In genomic region chr1:167401260-167401873, GRCh38 we compare ENCODE assay signal across 8 cellular contexts.
DNase-seq lines count a peak whose midpoint lies in the region; ATAC-seq and TF ChIP-seq lines count a peak whose summit lies in the region.

No MANE protein-coding gene starts in this region.

- H3K9me3 ChIP-seq in PC-3 (ENCODE audit: low read length) (no peaks in the 10 kb centered on the region), gastrocnemius medialis (no peaks in the 10 kb centered on the region)

- H3K4me1 Mint-ChIP-seq in activated T-helper 17 cell treated with anti-CD3 and anti-CD28 coated beads, Interleukin-2, amount 50 U/mL, for 72 hours: no peaks in the 10 kb centered on the region

- TF ChIP-seq POLR2A in gastrocnemius medialis (IDR thresholded peaks at IDR 0.05): no peak

- ATAC-seq in PC-3 (peak; percentile 89), gastrocnemius medialis (no peak), HG03135 (IDR thresholded peaks at IDR 0.05; ENCODE audit: unreplicated experiment) (no peak)
- ATAC-seq in activated T-helper 17 cell treated with anti-CD3 and anti-CD28 coated beads, Interleukin-2, amount 50 U/mL, for 72 hours (replicated peaks): peak; percentile 76

- no peaks in the 10 kb centered on the region for H3K9me2 ChIP-seq in PC-3 (replicated peaks; ENCODE audit: low read length)

- no peaks in the 10 kb centered on the region for H4K20me1 ChIP-seq in PC-3 (ENCODE audit: low read length)

- DNase-seq in DMS 273 (lab: John Stamatoyannopoulos, UW; ENCODE audit: unreplicated experiment) (peak; percentile 55), DMS 273 treated with DMSO at 0.1 percent for 48 hours (lab: John Stamatoyannopoulos, UW) (no peak), HPDE6-E6E7 (ENCODE audit: extremely low spot score) (peak; percentile 37), PC-3 (peak; percentile 81), glomerular endothelial cell (ENCODE audit: extremely low read depth, low read depth, low spot score) (peak; percentile 16), gastrocnemius medialis (no peak)

- peaks cover 21% of the 10 kb centered on the region; the same call in 1 of the 2 replicates for H3K36me3 ChIP-seq in PC-3 (ENCODE audit: low read depth, low read length)
- H3K36me3 ChIP-seq in gastrocnemius medialis: peaks cover 0 to 36% of the 10 kb centered on the region in 2 donors

- H3K27me3 Mint-ChIP-seq in activated T-helper 17 cell treated with anti-CD3 and anti-CD28 coated beads, Interleukin-2, amount 50 U/mL, for 72 hours: no peaks in the 10 kb centered on the region

- POLR2A ChIA-PET in PC-3 (lab: Charles Lee; ENCODE audit: unreplicated experiment): interaction anchor here (0.6 kb wide), 1 partner anchor 48 kb away, joined by 3 read pairs; no protein-coding TSS in a partner anchor

- BruUV-seq in PC-3 (replicated peaks; lab: Mats Ljungman, UMichigan): no TSS peak

- CTCF ChIA-PET in PC-3 (lab: Charles Lee): interaction anchor here (0.6 to 1.2 kb wide), 5 partner anchors 32 to 181 kb away, joined by 4 to 6 read pairs (median 6); partner anchors contain the start of gene CREG1

- H3K9ac ChIP-seq in PC-3 (ENCODE audit: low read length): no peak overlapping the region

- H3K4me3 Mint-ChIP-seq in activated T-helper 17 cell treated with anti-CD3 and anti-CD28 coated beads, Interleukin-2, amount 50 U/mL, for 72 hours: no peak overlapping the region

- no peak overlapping the region for H3K27ac Mint-ChIP-seq in activated T-helper 17 cell treated with anti-CD3 and anti-CD28 coated beads, Interleukin-2, amount 50 U/mL, for 72 hours

- no peaks in the 10 kb centered on the region for H3F3A ChIP-seq in PC-3 (ENCODE audit: low read length, unreplicated experiment)

- H3K27me3 ChIP-seq in PC-3 (ENCODE audit: low read length) (no peaks in the 10 kb centered on the region), gastrocnemius medialis (no peaks in the 10 kb centered on the region)

- H3K4me3 ChIP-seq in PC-3 (ENCODE audit: low read length) (no peak overlapping the region), gastrocnemius medialis (no peak overlapping the region)

- peaks cover 78% of the 10 kb centered on the region for H3K36me3 Mint-ChIP-seq in activated T-helper 17 cell treated with anti-CD3 and anti-CD28 coated beads, Interleukin-2, amount 50 U/mL, for 72 hours (ENCODE audit: low read depth)

- peak overlapping the region; percentile 2; the same call in 1 of the 2 replicates for H2AFZ ChIP-seq in PC-3 (ENCODE audit: low read length)

- no peaks in the 10 kb centered on the region for H3K9me3 Mint-ChIP-seq in activated T-helper 17 cell treated with anti-CD3 and anti-CD28 coated beads, Interleukin-2, amount 50 U/mL, for 72 hours

- H3K27ac ChIP-seq in PC-3 (ENCODE audit: low read length) (no peak overlapping the region), gastrocnemius medialis (no peak overlapping the region)

- H3K4me2 ChIP-seq in PC-3 (ENCODE audit: low read length): no peak overlapping the region

- TF ChIP-seq CTCF in PC-3 (conservative IDR thresholded peaks at IDR 0.05; ENCODE audit: low read depth, low read length) (peak; percentile 92), gastrocnemius medialis (IDR thresholded peaks at IDR 0.05 in 4 of 5, conservative IDR thresholded peaks at IDR 0.05 in 1 of 5) (peak in 4 of 5 experiments; percentile 20 to 43 (median 28))

- H3K79me2 ChIP-seq in PC-3 (ENCODE audit: low read length): no peaks in the 10 kb centered on the region

- intact Hi-C loops in PC-3 (cut with micrococcal nuclease): loop anchor here (1.0 to 5.0 kb wide), 4 partner anchors 41 to 151 kb away; partner anchors contain the start of gene CREG1
- intact Hi-C loops in gastrocnemius medialis (cut with DNase I; ENCODE audit: low total_unique reads): no loop called here

- H3K4me1 ChIP-seq in PC-3 (ENCODE audit: insufficient read depth, low read length) (peaks cover 28% of the 10 kb centered on the region), gastrocnemius medialis (no peaks in the 10 kb centered on the region)

- in situ Hi-C loops in gastrocnemius medialis (cut with MboI; ENCODE audit: low sequenced_read_pairs in 4 of 4): loop anchor here in 1 of 4 donors (5.0 to 10.0 kb wide), 2 partner anchors 41 to 133 kb away; no protein-coding TSS in a partner anchor

Comparison
In these comparisons a context has a peak if more than half of its experiments do, and no peak if none do; other contexts are left out.
1. DNase-seq: peak in DMS 273 (single experiment), HPDE6-E6E7 (single experiment), PC-3 (single experiment) and glomerular endothelial cell (single experiment); none in DMS 273 treated with DMSO at 0.1 percent for 48 hours (single experiment) and gastrocnemius medialis (0 of 2).
2. ATAC-seq: peak in PC-3 (single experiment) and activated T-helper 17 cell treated with anti-CD3 and anti-CD28 coated beads, Interleukin-2, amount 50 U/mL, for 72 hours (single experiment); none in gastrocnemius medialis (0 of 2) and HG03135 (single experiment).